ENCODE assay signal across 8 cellular contexts in the genomic region with DNA sequence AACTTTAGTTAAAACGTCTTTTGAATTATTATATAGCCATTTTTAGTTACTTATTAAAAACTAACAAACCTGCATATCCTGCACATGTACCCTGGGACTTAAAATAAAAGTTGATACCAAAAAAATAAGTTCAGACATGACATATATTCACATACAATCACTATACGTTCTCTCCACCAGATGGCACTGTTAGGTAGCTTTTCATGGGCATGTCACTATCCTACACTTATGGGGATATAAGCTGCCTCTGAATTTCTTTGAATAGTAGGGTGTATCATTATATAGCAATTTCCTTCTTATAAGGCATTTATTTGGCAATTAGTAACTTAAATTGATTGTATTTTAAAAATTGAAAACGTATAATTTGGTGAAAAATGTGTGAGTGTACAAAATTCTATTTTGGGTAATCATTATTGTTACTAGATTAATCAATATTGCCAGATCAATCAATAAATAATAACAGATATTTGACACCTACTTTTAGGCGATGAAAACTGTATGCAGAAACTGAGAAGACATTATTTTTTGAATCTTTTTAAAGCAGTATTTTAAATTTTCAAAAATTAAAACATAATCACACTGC. TPM values are rescaled to one million over a fixed set of nuclear protein-coding genes. Genes with fewer than 3 reads are reported as not detected.
A peak's percentile ranks its signal among the peaks of the same experiment; 100 is the strongest.
DNase-seq lines count a peak whose midpoint lies in the region; ATAC-seq and TF ChIP-seq lines count a peak whose summit lies in the region.

No MANE protein-coding gene starts in this region.

- H3K9me3 Mint-ChIP-seq in activated naive CD4-positive, alpha-beta T cell treated with anti-CD3 and anti-CD28 coated beads, Interleukin-2, amount 10 ng/mL, durations not matched to agents 7 days and 5 days = no peaks in the 10 kb centered on the region

- peaks cover 0 to 4% (median 0%) of the 10 kb centered on the region in 12 donors for H3K9me3 ChIP-seq in heart left ventricle

- H3K36me3 ChIP-seq in heart left ventricle = no peaks in the 10 kb centered on the region

- CTCF ChIA-PET in activated naive CD4-positive, alpha-beta T cell treated with anti-CD3 and anti-CD28 coated beads, Interleukin-2, amount 10 ng/mL, durations not matched to agents 7 days and 5 days (lab: Charles Lee) = interaction anchor here (0.5 to 2.2 kb wide), 4 partner anchors 429 to 467 kb away, joined by 3 to 9 read pairs (median 4); no protein-coding TSS in a partner anchor

- no peaks in the 10 kb centered on the region for H3K36me3 Mint-ChIP-seq in activated naive CD4-positive, alpha-beta T cell treated with anti-CD3 and anti-CD28 coated beads, Interleukin-2, amount 10 ng/mL, durations not matched to agents 7 days and 5 days

- peak; percentile 76 for ATAC-seq in GM21447 (IDR thresholded peaks at IDR 0.05; ENCODE audit: unreplicated experiment)
- peak in 3 of 4 donors; percentile 47 to 67 (median 65) for ATAC-seq in heart left ventricle

- DNase-seq in NCI-H2081 (lab: John Stamatoyannopoulos, UW) = peak; percentile 60 to 65
- DNase-seq in NCI-H2081 treated with DMSO at 0.1 percent for 48 hours (lab: John Stamatoyannopoulos, UW) = no peak
- peak; percentile 89 for DNase-seq in HT-29 (ENCODE audit: low spot score)
- peak; percentile 89 for DNase-seq in NCI-H82 (lab: John Stamatoyannopoulos, UW)
- peak; percentile 56 for DNase-seq in activated naive CD4-positive, alpha-beta T cell treated with anti-CD3 and anti-CD28 coated beads, Interleukin-2, amount 10 ng/mL, durations not matched to agents 7 days and 5 days
- peak in 1 of 5 donors; percentile 20 for DNase-seq in heart left ventricle
- DNase-seq in retina = peak; percentile 12

- H3K27ac Mint-ChIP-seq in activated naive CD4-positive, alpha-beta T cell treated with anti-CD3 and anti-CD28 coated beads, Interleukin-2, amount 10 ng/mL, durations not matched to agents 7 days and 5 days = no peak overlapping the region

- 0 to 1% (median 1%) methylated on average over 4 of the region's 4 CpGs for WGBS in heart left ventricle, 4 donors

- H3K27me3 Mint-ChIP-seq in activated naive CD4-positive, alpha-beta T cell treated with anti-CD3 and anti-CD28 coated beads, Interleukin-2, amount 10 ng/mL, durations not matched to agents 7 days and 5 days = peaks cover 5% of the 10 kb centered on the region

- peaks cover 0 to 13% (median 0%) of the 10 kb centered on the region in 9 donors for H3K27me3 ChIP-seq in heart left ventricle

- no peak overlapping the region for H3K4me3 Mint-ChIP-seq in activated naive CD4-positive, alpha-beta T cell treated with anti-CD3 and anti-CD28 coated beads, Interleukin-2, amount 10 ng/mL, durations not matched to agents 7 days and 5 days

- TF ChIP-seq POLR2A in heart left ventricle (IDR thresholded peaks at IDR 0.05) = no peak

- TF ChIP-seq CTCF in heart left ventricle (IDR thresholded peaks at IDR 0.05) = peak; percentile 56 to 81 (median 66)

- no peak overlapping the region for H3K27ac ChIP-seq in heart left ventricle

- no peaks in the 10 kb centered on the region for H3K4me1 Mint-ChIP-seq in activated naive CD4-positive, alpha-beta T cell treated with anti-CD3 and anti-CD28 coated beads, Interleukin-2, amount 10 ng/mL, durations not matched to agents 7 days and 5 days

- no peaks in the 10 kb centered on the region for H3K4me1 ChIP-seq in heart left ventricle

- intact Hi-C loops in heart left ventricle (cut with DNase I) = loop anchor here in 8 of 10 donors (1.0 to 5.0 kb wide), 4 partner anchors 428 to 430 kb away; no protein-coding TSS in a partner anchor

- H3K4me3 ChIP-seq in heart left ventricle = no peak overlapping the region

RNA-seq across cellular contexts. Expression of a gene that starts 31.8 kb away (rescaled TPM):
- not detected in 2 replicates for total RNA-seq in HT-29 (2014; rRNA removed; shearing (Covaris generic))
- total RNA-seq in heart left ventricle = not detected
- not detected for polyA plus RNA-seq in heart left ventricle

RNA-seq across cellular contexts. Expression of a gene that starts 55.3 kb away (rescaled TPM):
- not detected in 2 replicates for total RNA-seq in HT-29 (2014; rRNA removed; shearing (Covaris generic))
- total RNA-seq in heart left ventricle = not detected
- polyA plus RNA-seq in heart left ventricle = not detected
